ENCODE assay signal across 8 cellular contexts in genomic region chr17:28547623-28548416, GRCh38. TPM values are rescaled to one million over a fixed set of nuclear protein-coding genes. Genes with fewer than 3 reads are reported as not detected.
A peak's percentile ranks its signal among the peaks of the same experiment; 100 is the strongest.
DNase-seq lines count a peak whose midpoint lies in the region; ATAC-seq and TF ChIP-seq lines count a peak whose summit lies in the region.

No MANE protein-coding gene starts in this region.

- TF ChIP-seq POLR2A in GM19099 (IDR thresholded peaks at IDR 0.05; ENCODE audit: extremely low read depth, insufficient read length, low read depth): peak; percentile 22

- H3K27ac ChIP-seq in caudate nucleus (ENCODE audit: low read depth, low read length): no peak overlapping the region

- H3K27me3 Mint-ChIP-seq in WTC11 (ENCODE audit: low read depth): no peaks in the 10 kb centered on the region

- POLR2A ChIA-PET in WTC11 (lab: Charles Lee): no interaction called here

- no peak overlapping the region for H3K27ac Mint-ChIP-seq in WTC11

- DNase-seq in CD1c-positive myeloid dendritic cell (ENCODE audit: extremely low spot score): peak; percentile 85
- DNase-seq in NCI-H1092 (lab: John Stamatoyannopoulos, UW): peak; percentile 45
- peak; percentile 93 for DNase-seq in WTC11 (ENCODE audit: low spot score)
- DNase-seq in caudate nucleus (lab: John Stamatoyannopoulos, UW): peak in 48 of 61 donors; percentile 1 to 68 (median 24)
- no peak for DNase-seq in kidney epithelial cell (ENCODE audit: low read depth)
- DNase-seq in stimulated activated CD4-positive, alpha-beta T cell treated with anti-CD3 and anti-CD28 coated beads, Interleukin-2, amount 100 ng/mL, for 4 hours (ENCODE audit: low read depth): peak; percentile 44

- ATAC-seq in WTC11 (peak; percentile 70), HG02852 (IDR thresholded peaks at IDR 0.05; ENCODE audit: unreplicated experiment) (no peak)

- H3K4me3 Mint-ChIP-seq in WTC11: no peak overlapping the region

- H3K4me3 ChIP-seq in kidney epithelial cell (ENCODE audit: low read depth, low read length): no peak overlapping the region

- peak; percentile 92 for TF ChIP-seq CTCF in WTC11 (IDR thresholded peaks at IDR 0.05)
- peak; percentile 93 for TF ChIP-seq CTCF in kidney epithelial cell (IDR thresholded peaks at IDR 0.05; ENCODE audit: insufficient read depth, low read length, poor library complexity, severe bottlenecking)

- H3K9me3 Mint-ChIP-seq in WTC11: no peaks in the 10 kb centered on the region

- CTCF ChIA-PET in WTC11 (lab: Charles Lee): interaction anchor here (0.6 to 5.2 kb wide), 16 partner anchors 13 to 213 kb away, joined by 3 to 26 read pairs (median 4); partner anchors contain the start of genes ALDOC, BLTP2, IFT20 and PIGS

- H3K4me1 Mint-ChIP-seq in WTC11: peaks cover 34% of the 10 kb centered on the region

- no peaks in the 10 kb centered on the region for H3K36me3 Mint-ChIP-seq in WTC11

- H3K27me3 ChIP-seq in kidney epithelial cell (ENCODE audit: control insufficient read depth, insufficient read depth, low read length): no peaks in the 10 kb centered on the region

- no peaks in the 10 kb centered on the region for H3K36me3 ChIP-seq in kidney epithelial cell (ENCODE audit: control insufficient read depth, insufficient read depth, low read length)

TF ChIP-seq in WTC11, 78 proteins besides CTCF, POLR2A, EP300 and RAD21:
- TF ChIP-seq, protein P1, sequence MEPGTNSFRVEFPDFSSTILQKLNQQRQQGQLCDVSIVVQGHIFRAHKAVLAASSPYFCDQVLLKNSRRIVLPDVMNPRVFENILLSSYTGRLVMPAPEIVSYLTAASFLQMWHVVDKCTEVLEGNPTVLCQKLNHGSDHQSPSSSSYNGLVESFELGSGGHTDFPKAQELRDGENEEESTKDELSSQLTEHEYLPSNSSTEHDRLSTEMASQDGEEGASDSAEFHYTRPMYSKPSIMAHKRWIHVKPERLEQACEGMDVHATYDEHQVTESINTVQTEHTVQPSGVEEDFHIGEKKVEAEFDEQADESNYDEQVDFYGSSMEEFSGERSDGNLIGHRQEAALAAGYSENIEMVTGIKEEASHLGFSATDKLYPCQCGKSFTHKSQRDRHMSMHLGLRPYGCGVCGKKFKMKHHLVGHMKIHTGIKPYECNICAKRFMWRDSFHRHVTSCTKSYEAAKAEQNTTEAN (CRISPR knock-in tag; IDR thresholded peaks at IDR 0.05): no peak
- TF ChIP-seq, protein P2, sequence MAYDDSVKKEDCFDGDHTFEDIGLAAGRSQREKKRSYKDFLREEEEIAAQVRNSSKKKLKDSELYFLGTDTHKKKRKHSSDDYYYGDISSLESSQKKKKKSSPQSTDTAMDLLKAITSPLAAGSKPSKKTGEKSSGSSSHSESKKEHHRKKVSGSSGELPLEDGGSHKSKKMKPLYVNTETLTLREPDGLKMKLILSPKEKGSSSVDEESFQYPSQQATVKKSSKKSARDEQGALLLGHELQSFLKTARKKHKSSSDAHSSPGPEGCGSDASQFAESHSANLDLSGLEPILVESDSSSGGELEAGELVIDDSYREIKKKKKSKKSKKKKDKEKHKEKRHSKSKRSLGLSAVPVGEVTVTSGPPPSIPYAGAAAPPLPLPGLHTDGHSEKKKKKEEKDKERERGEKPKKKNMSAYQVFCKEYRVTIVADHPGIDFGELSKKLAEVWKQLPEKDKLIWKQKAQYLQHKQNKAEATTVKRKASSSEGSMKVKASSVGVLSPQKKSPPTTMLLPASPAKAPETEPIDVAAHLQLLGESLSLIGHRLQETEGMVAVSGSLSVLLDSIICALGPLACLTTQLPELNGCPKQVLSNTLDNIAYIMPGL (CRISPR knock-in tag; IDR thresholded peaks at IDR 0.05): no peak
- TF ChIP-seq ZNF281 (CRISPR knock-in tag; IDR thresholded peaks at IDR 0.05) (no peak), FOXP1 (CRISPR knock-in tag; IDR thresholded peaks at IDR 0.05; ENCODE audit: borderline replicate concordance) (0 out of 2 replicates have a peak, but pooled peaks have one; percentile 35), ZNF317 (CRISPR knock-in tag; IDR thresholded peaks at IDR 0.05; ENCODE audit: borderline replicate concordance, low read depth) (no peak), TCF7 (CRISPR knock-in tag; IDR thresholded peaks at IDR 0.05; ENCODE audit: low read depth) (no peak), EMX1 (CRISPR knock-in tag; IDR thresholded peaks at IDR 0.05) (no peak), CREM (CRISPR knock-in tag; IDR thresholded peaks at IDR 0.05) (no peak)
TF ChIP-seq in WTC11: peak in this region for 1.

RNA-seq across cellular contexts. Expression of gene UNC119, which starts 4.6 kb away (rescaled TPM):
- total RNA-seq in WTC11 (2021) (53.3 to 59.6 TPM (median 54.6 TPM) in 3 replicates), kidney epithelial cell (40.6 and 49.4 TPM in 2 replicates)

RNA-seq across cellular contexts. Expression of gene PIGS, which starts 23.5 kb away (rescaled TPM):
- total RNA-seq in WTC11 (2021) (50.6 to 55.0 TPM (median 54.6 TPM) in 3 replicates), kidney epithelial cell (52.9 and 65.2 TPM in 2 replicates)

RNA-seq across cellular contexts. Expression of gene ALDOC, which starts 28.9 kb away (rescaled TPM):
- total RNA-seq in WTC11 (2021) (73.5 to 95.7 TPM (median 94.2 TPM) in 3 replicates), kidney epithelial cell (20.8 and 30.3 TPM in 2 replicates)

RNA-seq across cellular contexts. Expression of gene FOXN1, which starts 41.7 kb away (rescaled TPM):
- total RNA-seq in WTC11 (2021) (not detected in 3 replicates), kidney epithelial cell (not detected in 2 replicates)

RNA-seq across cellular contexts. Expression of gene SPAG5, which starts 51.0 kb away (rescaled TPM):
- 120 to 146 TPM (median 125 TPM) in 3 replicates for total RNA-seq in WTC11 (2021)
- 8.4 and 9.7 TPM in 2 replicates for total RNA-seq in kidney epithelial cell
